ENCODE assay signal across 1 cellular context in the genomic region with DNA sequence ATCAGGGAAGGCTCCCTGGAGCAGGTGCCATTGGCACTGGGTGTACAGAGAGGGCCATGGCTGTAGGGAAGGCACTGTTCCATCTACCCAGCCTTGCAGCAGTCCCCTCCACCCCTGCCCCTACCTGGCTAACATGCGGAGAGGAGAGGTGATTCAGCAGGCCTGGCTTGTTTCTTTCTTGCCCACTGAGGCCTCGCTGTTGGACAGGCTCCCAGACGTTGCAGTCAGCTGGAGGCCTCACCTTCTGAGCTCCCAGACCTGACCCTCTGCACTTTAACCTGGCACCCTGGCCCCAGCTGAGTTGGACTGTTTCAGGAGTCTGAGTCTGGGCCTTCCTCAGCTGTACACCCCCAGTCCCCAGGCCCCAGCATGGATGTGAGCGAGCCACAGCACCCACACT.
TF ChIP-seq lines count a peak whose summit lies in the region.

No MANE protein-coding gene starts in this region.

TF ChIP-seq in SK-N-SH treated with all-trans-retinoic acid at 6 μM for 48 hours, 23 proteins besides CTCF, POLR2A, EP300 and RAD21 (continued from another document):
- TF ChIP-seq, protein P1, sequence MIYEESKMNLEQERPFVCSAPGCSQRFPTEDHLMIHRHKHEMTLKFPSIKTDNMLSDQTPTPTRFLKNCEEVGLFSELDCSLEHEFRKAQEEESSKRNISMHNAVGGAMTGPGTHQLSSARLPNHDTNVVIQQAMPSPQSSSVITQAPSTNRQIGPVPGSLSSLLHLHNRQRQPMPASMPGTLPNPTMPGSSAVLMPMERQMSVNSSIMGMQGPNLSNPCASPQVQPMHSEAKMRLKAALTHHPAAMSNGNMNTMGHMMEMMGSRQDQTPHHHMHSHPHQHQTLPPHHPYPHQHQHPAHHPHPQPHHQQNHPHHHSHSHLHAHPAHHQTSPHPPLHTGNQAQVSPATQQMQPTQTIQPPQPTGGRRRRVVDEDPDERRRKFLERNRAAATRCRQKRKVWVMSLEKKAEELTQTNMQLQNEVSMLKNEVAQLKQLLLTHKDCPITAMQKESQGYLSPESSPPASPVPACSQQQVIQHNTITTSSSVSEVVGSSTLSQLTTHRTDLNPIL (CRISPR knock-in tag; IDR thresholded peaks at IDR 0.05; ENCODE audit: low read depth): no peak
- TF ChIP-seq ZNF8 (CRISPR knock-in tag; IDR thresholded peaks at IDR 0.05) (no peak), SNAI2 (CRISPR knock-in tag; IDR thresholded peaks at IDR 0.05) (no peak), ARNTL (CRISPR knock-in tag; IDR thresholded peaks at IDR 0.05; ENCODE audit: borderline replicate concordance, low read depth) (no peak), ZFP30 (CRISPR knock-in tag; IDR thresholded peaks at IDR 0.05) (no peak), GLIS3 (CRISPR knock-in tag; IDR thresholded peaks at IDR 0.05) (no peak)
- TF ChIP-seq, protein P2, sequence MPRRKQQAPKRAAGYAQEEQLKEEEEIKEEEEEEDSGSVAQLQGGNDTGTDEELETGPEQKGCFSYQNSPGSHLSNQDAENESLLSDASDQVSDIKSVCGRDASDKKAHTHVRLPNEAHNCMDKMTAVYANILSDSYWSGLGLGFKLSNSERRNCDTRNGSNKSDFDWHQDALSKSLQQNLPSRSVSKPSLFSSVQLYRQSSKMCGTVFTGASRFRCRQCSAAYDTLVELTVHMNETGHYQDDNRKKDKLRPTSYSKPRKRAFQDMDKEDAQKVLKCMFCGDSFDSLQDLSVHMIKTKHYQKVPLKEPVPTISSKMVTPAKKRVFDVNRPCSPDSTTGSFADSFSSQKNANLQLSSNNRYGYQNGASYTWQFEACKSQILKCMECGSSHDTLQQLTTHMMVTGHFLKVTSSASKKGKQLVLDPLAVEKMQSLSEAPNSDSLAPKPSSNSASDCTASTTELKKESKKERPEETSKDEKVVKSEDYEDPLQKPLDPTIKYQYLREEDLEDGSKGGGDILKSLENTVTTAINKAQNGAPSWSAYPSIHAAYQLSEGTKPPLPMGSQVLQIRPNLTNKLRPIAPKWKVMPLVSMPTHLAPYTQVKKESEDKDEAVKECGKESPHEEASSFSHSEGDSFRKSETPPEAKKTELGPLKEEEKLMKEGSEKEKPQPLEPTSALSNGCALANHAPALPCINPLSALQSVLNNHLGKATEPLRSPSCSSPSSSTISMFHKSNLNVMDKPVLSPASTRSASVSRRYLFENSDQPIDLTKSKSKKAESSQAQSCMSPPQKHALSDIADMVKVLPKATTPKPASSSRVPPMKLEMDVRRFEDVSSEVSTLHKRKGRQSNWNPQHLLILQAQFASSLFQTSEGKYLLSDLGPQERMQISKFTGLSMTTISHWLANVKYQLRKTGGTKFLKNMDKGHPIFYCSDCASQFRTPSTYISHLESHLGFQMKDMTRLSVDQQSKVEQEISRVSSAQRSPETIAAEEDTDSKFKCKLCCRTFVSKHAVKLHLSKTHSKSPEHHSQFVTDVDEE (CRISPR knock-in tag; IDR thresholded peaks at IDR 0.05): no peak
